Comparison of ENCODE assay signal across 1 cellular context in genomic region chr9:120724757-120725156, GRCh38.
TF ChIP-seq lines count a peak whose summit lies in the region.

No MANE protein-coding gene starts in this region.

TF ChIP-seq in WTC11, 78 proteins besides CTCF, POLR2A, EP300 and RAD21 (continued from another document):
- no peak for TF ChIP-seq MAX (CRISPR knock-in tag; IDR thresholded peaks at IDR 0.05)
- TF ChIP-seq ATF1 (CRISPR knock-in tag; IDR thresholded peaks at IDR 0.05) = no peak
- TF ChIP-seq PRDM15 (CRISPR knock-in tag; IDR thresholded peaks at IDR 0.05) = no peak
- no peak for TF ChIP-seq NR2C2 (CRISPR knock-in tag; IDR thresholded peaks at IDR 0.05)
- no peak for TF ChIP-seq NFATC4 (CRISPR knock-in tag; IDR thresholded peaks at IDR 0.05)
- TF ChIP-seq ZNF317 (CRISPR knock-in tag; IDR thresholded peaks at IDR 0.05; ENCODE audit: borderline replicate concordance, low read depth) = no peak
- TF ChIP-seq AR (CRISPR knock-in tag; IDR thresholded peaks at IDR 0.05) = no peak
- TF ChIP-seq TEAD4 (CRISPR knock-in tag; IDR thresholded peaks at IDR 0.05) = no peak
